ENCODE assay signal across 10 cellular contexts in genomic region chr16:3007957-3008748, GRCh38. TPM values are rescaled to one million over a fixed set of nuclear protein-coding genes. Genes with fewer than 3 reads are reported as not detected.
A peak's percentile ranks its signal among the peaks of the same experiment; 100 is the strongest.
DNase-seq lines count a peak whose midpoint lies in the region; ATAC-seq and TF ChIP-seq lines count a peak whose summit lies in the region.
"Had no signal": no experiment of that assay in that cellular context is flagged by ENCODE, and none has a peak within 500 bp of the region (broad histone marks: within the 10 kb centered on the region; RNA-seq: fewer than 3 reads in every experiment).

No MANE protein-coding gene starts in this region.

- H3K36me3 Mint-ChIP-seq in H9 (ENCODE audit: insufficient read depth in 1 of 3, low read depth in 3 of 3): peaks cover 0 to 6% (median 0%) of the 10 kb centered on the region in 3 experiments; a peak in 1 of 7 replicates

- peak; percentile 58 to 77 for DNase-seq in AML-193 (lab: John Stamatoyannopoulos, UW)
- peak; percentile 97 for DNase-seq in H9
- DNase-seq in WERI-Rb-1: no peak
- DNase-seq in islet precursor cell: peak; percentile 74
- no peak for DNase-seq in NCI-H1930 (lab: John Stamatoyannopoulos, UW)
- DNase-seq in DMS114 treated with DMSO at 0.1 percent for 48 hours (lab: John Stamatoyannopoulos, UW; ENCODE audit: unreplicated experiment): no peak
- DNase-seq: DMS53 had no signal

- H2BK20ac ChIP-seq in H9 (ENCODE audit: low read depth, low read length, poor library complexity, severe bottlenecking): no peak overlapping the region

- H3K27ac ChIP-seq in H9 (ENCODE audit: insufficient read length, low read depth, low read length) (peak overlapping the region; percentile 88), WERI-Rb-1 (peak overlapping the region; percentile 56)
- H3K27ac ChIP-seq: SK-N-MC had no signal

- H2BK5ac ChIP-seq in H9 (ENCODE audit: insufficient read length, low read length): peak overlapping the region; percentile 11

- ATAC-seq in HG03432 (IDR thresholded peaks at IDR 0.05; ENCODE audit: unreplicated experiment) (no peak), HG02642 (IDR thresholded peaks at IDR 0.05; ENCODE audit: poor library complexity, unreplicated experiment) (no peak)

- no peak overlapping the region for H3K23ac ChIP-seq in H9 (ENCODE audit: insufficient read length, low read depth, low read length)

- H2BK120ac ChIP-seq in H9 (ENCODE audit: low read depth, low read length, poor library complexity, severe bottlenecking): peak overlapping the region; percentile 25

- no peaks in the 10 kb centered on the region for H3K79me2 ChIP-seq in H9 (ENCODE audit: insufficient read depth, low read length)

- peak overlapping the region; percentile 66 to 79 for H3K4me3 Mint-ChIP-seq in H9

- no peak overlapping the region for H2AFZ ChIP-seq in H9 (ENCODE audit: low read length)

- H3K18ac ChIP-seq in H9 (ENCODE audit: insufficient read length, low read depth, low read length): peak overlapping the region; percentile 92

- WGBS in H9 (ENCODE audit: extremely low coverage, insufficient read length, low lambda C conversion rate): no CpG with 5 or more reads among the region's 17 CpGs

- H4K91ac ChIP-seq in H9 (ENCODE audit: insufficient read length, low read depth, low read length): peak overlapping the region; percentile 23

- no peak overlapping the region for H2AK5ac ChIP-seq in H9 (ENCODE audit: insufficient read length, low read length)

- peak overlapping the region; percentile 52 for H2BK12ac ChIP-seq in H9 (ENCODE audit: insufficient read length, low read depth, low read length)

- H3K27me3 ChIP-seq in H9 (ENCODE audit: insufficient read depth, low read length) (no peaks in the 10 kb centered on the region), WERI-Rb-1 (ENCODE audit: insufficient read depth, low read depth, severe bottlenecking) (no peaks in the 10 kb centered on the region)

- peak overlapping the region; percentile 81 for H3K14ac ChIP-seq in H9 (ENCODE audit: insufficient read depth, low read length)

- H3K56ac ChIP-seq in H9 (ENCODE audit: insufficient read length, low read depth, low read length): no peak overlapping the region

- H3K27ac Mint-ChIP-seq in H9: peak overlapping the region; percentile 99 to 100 (median 100)

- no peaks in the 10 kb centered on the region; the same call in 1 of the 2 replicates for H3K36me3 ChIP-seq in WERI-Rb-1

- H3K4ac ChIP-seq in H9 (ENCODE audit: low read depth, low read length): peak overlapping the region; percentile 28; the same call in 1 of the 2 replicates

- H3K4me3 ChIP-seq in WERI-Rb-1 (ENCODE audit: low read depth, low read length): no peak overlapping the region
- H3K4me3 ChIP-seq: SK-N-MC had no signal

- H3K27me3 Mint-ChIP-seq in H9 (ENCODE audit: low read depth): peaks cover 3% of the 10 kb centered on the region; the same call in 1 of the 2 replicates

- peaks cover 11% of the 10 kb centered on the region; the same call in 1 of the 2 replicates for H3K4me1 ChIP-seq in H9 (ENCODE audit: insufficient read depth, low read length)

- H4K5ac ChIP-seq in H9 (ENCODE audit: insufficient read length, low read depth, low read length): peak overlapping the region; percentile 4

- no peak overlapping the region for H4K8ac ChIP-seq in H9 (replicated peaks; ENCODE audit: insufficient read length, low read depth, low read length)

- H3K23me2 ChIP-seq in H9 (ENCODE audit: insufficient read length, low read depth, low read length, poor library complexity, severe bottlenecking): peaks cover 19% of the 10 kb centered on the region

- TF ChIP-seq CTCF in H9 (conservative IDR thresholded peaks at IDR 0.05) (no peak), WERI-Rb-1 (IDR thresholded peaks at IDR 0.05; ENCODE audit: low read depth, low read length) (no peak)

- peak overlapping the region; percentile 9 for H3K9ac ChIP-seq in H9 (ENCODE audit: extremely low read depth, insufficient read length, low read length)

- no peaks in the 10 kb centered on the region for H3K9me3 ChIP-seq in H9 (ENCODE audit: control insufficient read depth, low read depth, low read length)
- no peaks in the 10 kb centered on the region for H3K9me3 ChIP-seq in WERI-Rb-1 (ENCODE audit: severe bottlenecking)

- H3K9me3 Mint-ChIP-seq in H9: no peaks in the 10 kb centered on the region

- H3K4me2 ChIP-seq in H9 (ENCODE audit: insufficient read depth, insufficient read length, low read length): peak overlapping the region; percentile 53

- H3K79me1 ChIP-seq in H9 (ENCODE audit: insufficient read depth, low read depth, low read length, poor library complexity, severe bottlenecking): no peaks in the 10 kb centered on the region

- H4K20me1 ChIP-seq in H9 (ENCODE audit: control insufficient read depth, insufficient read depth, insufficient read length): no peaks in the 10 kb centered on the region

- peaks cover 43 to 70% of the 10 kb centered on the region in 2 experiments for H3K4me1 Mint-ChIP-seq in H9

- H2BK15ac ChIP-seq in H9 (ENCODE audit: low read depth, low read length): no peak overlapping the region

- no peak overlapping the region for H3T11ph ChIP-seq in H9 (ENCODE audit: low read length)

RNA-seq across cellular contexts. Expression of gene CLDN9, which starts 4.6 kb away (rescaled TPM):
- 1.3 and 1.5 TPM in 2 replicates for total RNA-seq in H9 (2021)

RNA-seq across cellular contexts. Expression of gene CLDN6, which starts 9.8 kb away (rescaled TPM):
- total RNA-seq in H9 (2021): 743 and 757 TPM in 2 replicates

RNA-seq across cellular contexts. Expression of gene TNFRSF12A, which starts 12.0 kb away (rescaled TPM):
- 147 and 148 TPM in 2 replicates for total RNA-seq in H9 (2021)

RNA-seq across cellular contexts. Expression of gene HCFC1R1, which starts 15.6 kb away (rescaled TPM):
- total RNA-seq in H9 (2021): 61.1 and 61.3 TPM in 2 replicates

RNA-seq across cellular contexts. Expression of gene THOC6, which starts 15.7 kb away (rescaled TPM):
- total RNA-seq in H9 (2021): 65.7 and 68.2 TPM in 2 replicates

Comparison
In these comparisons a context has a peak if more than half of its experiments do, and no peak if none do; other contexts are left out.
1. DNase-seq: peak in AML-193 (2 of 2), H9 (single experiment) and islet precursor cell (single experiment); none in WERI-Rb-1 (single experiment), NCI-H1930 (0 of 2) and DMS114 treated with DMSO at 0.1 percent for 48 hours (single experiment).